Comparison of ENCODE assay signal across 1 cellular context in genomic region chr17:82019905-82020873, GRCh38.
TF ChIP-seq lines count a peak whose summit lies in the region.

No MANE protein-coding gene starts in this region.

TF ChIP-seq in HepG2, 621 proteins besides CTCF, POLR2A, EP300 and RAD21 (continued from another document and continues in another):
- peak; percentile 92 to 93 for TF ChIP-seq HMGXB4 (CRISPR knock-in tag; IDR thresholded peaks at IDR 0.05; ENCODE audit: borderline replicate concordance in 1 of 2, low read depth in 1 of 2)
- peak; percentile 19; the same call in 1 of the 2 replicates for TF ChIP-seq ZNF83 (CRISPR knock-in tag; IDR thresholded peaks at IDR 0.05; ENCODE audit: borderline replicate concordance)
- no peak for TF ChIP-seq EZH2 (conservative IDR thresholded peaks at IDR 0.05; ENCODE audit: low read depth, low read length)
- peak; percentile 66 for TF ChIP-seq ZFP91 (CRISPR knock-in tag; IDR thresholded peaks at IDR 0.05; ENCODE audit: borderline replicate concordance)
- TF ChIP-seq CBX1 (IDR thresholded peaks at IDR 0.05; ENCODE audit: low read depth), result peak; percentile 67
- TF ChIP-seq ZNF552 (CRISPR knock-in tag; IDR thresholded peaks at IDR 0.05; ENCODE audit: borderline replicate concordance), result no peak
- no peak for TF ChIP-seq LBX2 (CRISPR knock-in tag; IDR thresholded peaks at IDR 0.05; ENCODE audit: borderline replicate concordance)
- peak; percentile 66; the same call in 1 of the 2 replicates for TF ChIP-seq THAP11 (CRISPR knock-in tag; IDR thresholded peaks at IDR 0.05)
- TF ChIP-seq ZBTB21 (CRISPR knock-in tag; IDR thresholded peaks at IDR 0.05), result no peak
- TF ChIP-seq U2AF1 (optimal IDR thresholded peaks at IDR 0.05; ENCODE audit: low read depth, low read length), result peak; percentile 22
- peak; percentile 55; the same call in 1 of the 2 replicates for TF ChIP-seq ZNF121 (CRISPR knock-in tag; IDR thresholded peaks at IDR 0.05)
- 0 out of 3 replicates have a peak, but pooled peaks have one; percentile 44 for TF ChIP-seq MXI1 (IDR thresholded peaks at IDR 0.05; ENCODE audit: borderline replicate concordance, low read depth, low read length)
- TF ChIP-seq RBFOX2 (IDR thresholded peaks at IDR 0.05; ENCODE audit: low read depth, low read length), result peak; percentile 68
- no peak for TF ChIP-seq ZNF17 (CRISPR knock-in tag; IDR thresholded peaks at IDR 0.05)
- TF ChIP-seq ZNF331 (CRISPR knock-in tag; IDR thresholded peaks at IDR 0.05), result peak; percentile 69
- peak; percentile 47; the same call in 1 of the 2 replicates for TF ChIP-seq IRF2 (CRISPR knock-in tag; IDR thresholded peaks at IDR 0.05)
- TF ChIP-seq ZNF143 (CRISPR knock-in tag; IDR thresholded peaks at IDR 0.05), result no peak
- TF ChIP-seq ZNF350 (CRISPR knock-in tag; IDR thresholded peaks at IDR 0.05; ENCODE audit: borderline replicate concordance, low read depth), result peak; percentile 19; the same call in 1 of the 2 replicates
- 0 out of 2 replicates have a peak, but pooled peaks have one; percentile 20 for TF ChIP-seq DZIP1 (CRISPR knock-in tag; IDR thresholded peaks at IDR 0.05)
- TF ChIP-seq ZNF710 (CRISPR knock-in tag; IDR thresholded peaks at IDR 0.05; ENCODE audit: borderline replicate concordance), result peak; percentile 10
- no peak for TF ChIP-seq ZNF737 (CRISPR knock-in tag; IDR thresholded peaks at IDR 0.05; ENCODE audit: borderline replicate concordance)
- TF ChIP-seq GMEB2 (CRISPR knock-in tag; IDR thresholded peaks at IDR 0.05; ENCODE audit: low read depth), result no peak
- 0 out of 2 replicates have a peak, but pooled peaks have one; percentile 17 for TF ChIP-seq SIN3A (IDR thresholded peaks at IDR 0.05; ENCODE audit: borderline replicate concordance, low read depth, low read length)
- TF ChIP-seq ATF2 (CRISPR knock-in tag; IDR thresholded peaks at IDR 0.05), result peak; percentile 59; the same call in 1 of the 2 replicates
- TF ChIP-seq MAZ (IDR thresholded peaks at IDR 0.05; ENCODE audit: borderline replicate concordance, low read depth, low read length), result peak; percentile 12; the same call in 1 of the 2 replicates
- TF ChIP-seq MAZ (CRISPR knock-in tag; IDR thresholded peaks at IDR 0.05; ENCODE audit: low read depth), result peak; percentile 48; the same call in 1 of the 2 replicates
- 0 out of 2 replicates have a peak, but pooled peaks have one; percentile 37 for TF ChIP-seq SSRP1 (CRISPR knock-in tag; IDR thresholded peaks at IDR 0.05)
- peak; percentile 38 for TF ChIP-seq CSRNP1 (CRISPR knock-in tag; IDR thresholded peaks at IDR 0.05)
- TF ChIP-seq ELF4 (CRISPR knock-in tag; IDR thresholded peaks at IDR 0.05; ENCODE audit: borderline replicate concordance), result no peak
- peak; percentile 32; the same call in 1 of the 2 replicates for TF ChIP-seq ZSCAN9 (CRISPR knock-in tag; IDR thresholded peaks at IDR 0.05; ENCODE audit: borderline replicate concordance)
- TF ChIP-seq AGO2 (optimal IDR thresholded peaks at IDR 0.05; ENCODE audit: low read depth, low read length), result peak; percentile 99
- 0 out of 2 replicates have a peak, but pooled peaks have one; percentile 4 for TF ChIP-seq ZNF329 (CRISPR knock-in tag; IDR thresholded peaks at IDR 0.05; ENCODE audit: low read depth)
- 0 out of 2 replicates have a peak, but pooled peaks have one; percentile 7 for TF ChIP-seq THAP9 (CRISPR knock-in tag; IDR thresholded peaks at IDR 0.05; ENCODE audit: borderline replicate concordance)
